In the genomic region with DNA sequence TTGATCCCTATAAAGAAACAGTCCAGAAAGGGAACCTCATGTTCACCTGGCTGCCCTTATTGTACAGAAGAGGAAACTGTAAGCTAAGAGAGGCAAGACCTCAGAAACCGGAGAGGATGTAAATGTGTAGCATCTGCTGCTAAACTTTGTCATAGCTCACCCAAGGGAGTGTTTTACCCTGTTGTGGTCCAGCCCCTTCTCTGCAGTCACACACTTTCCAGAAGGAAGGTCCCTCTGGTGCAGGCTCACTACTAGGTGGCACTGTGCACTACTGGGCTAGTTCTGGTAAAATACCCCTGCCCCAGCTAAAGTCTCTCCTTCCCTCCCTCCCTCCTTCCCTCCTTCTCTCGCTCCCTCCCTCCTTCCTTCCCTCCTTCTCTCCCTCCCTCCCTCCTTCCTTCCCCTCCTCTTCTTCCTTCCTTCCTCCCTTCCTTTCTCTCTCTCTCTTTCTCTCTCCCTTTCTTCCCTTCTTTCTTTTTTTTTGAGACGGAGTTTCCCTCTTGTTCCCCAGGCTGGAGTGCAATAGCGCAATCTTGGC, we compare ENCODE assay signal across 11 cellular contexts. TPM values are rescaled to one million over a fixed set of nuclear protein-coding genes. Genes with fewer than 3 reads are reported as not detected.
DNase-seq lines count a peak whose midpoint lies in the region; ATAC-seq and TF ChIP-seq lines count a peak whose summit lies in the region.
"Had no signal": no experiment of that assay in that cellular context is flagged by ENCODE, and none has a peak within 500 bp of the region (broad histone marks: within the 10 kb centered on the region; RNA-seq: fewer than 3 reads in every experiment).

No MANE protein-coding gene starts in this region.

- no peaks in the 10 kb centered on the region for H3K79me1 ChIP-seq in neuronal stem cell (ENCODE audit: low read depth, low read length)

- H3K4me1 ChIP-seq in neuronal stem cell (ENCODE audit: control insufficient read depth in 2 of 2, insufficient read depth in 1 of 2, low read depth in 1 of 2, low read length in 2 of 2) (no peaks in the 10 kb centered on the region), esophagus squamous epithelium (no peaks in the 10 kb centered on the region)

- no peak overlapping the region for H4K8ac ChIP-seq in neuronal stem cell (ENCODE audit: low read depth, low read length)

- no peaks in the 10 kb centered on the region for H3K4me1 Mint-ChIP-seq in activated CD4-positive, alpha-beta memory T cell treated with anti-CD3 and anti-CD28 coated beads for 36 hours (ENCODE audit: low read depth)
- H3K4me1 Mint-ChIP-seq: mesothelial cell of epicardium had no signal

- TF ChIP-seq POLR2A in esophagus squamous epithelium (IDR thresholded peaks at IDR 0.05) = no peak

- H3K9ac ChIP-seq in neuronal stem cell (ENCODE audit: low read depth, low read length, poor library complexity) = no peak overlapping the region

- H3K23ac ChIP-seq in neuronal stem cell (ENCODE audit: low read depth, low read length, poor library complexity) = no peak overlapping the region

- H3K36me3 Mint-ChIP-seq in activated CD4-positive, alpha-beta memory T cell treated with anti-CD3 and anti-CD28 coated beads for 36 hours = no peaks in the 10 kb centered on the region
- H3K36me3 Mint-ChIP-seq: mesothelial cell of epicardium had no signal

- H2BK120ac ChIP-seq in neuronal stem cell (ENCODE audit: low read depth, low read length) = no peak overlapping the region

- H3K27me3 ChIP-seq in neuronal stem cell (ENCODE audit: control insufficient read depth in 3 of 3, insufficient read depth in 3 of 3, low read depth in 1 of 3, low read length in 3 of 3) (peaks cover 0 to under 1% (median 0%) of the 10 kb centered on the region in 3 experiments), esophagus squamous epithelium (peaks cover 0 to 28% (median 0%) of the 10 kb centered on the region in 4 donors)

- DNase-seq in NCI-H82 (lab: John Stamatoyannopoulos, UW) (peak; percentile 18), NCI-H82 treated with DMSO at 0.1 percent for 48 hours (lab: John Stamatoyannopoulos, UW; ENCODE audit: unreplicated experiment) (no peak), OCI-M1 (lab: John Stamatoyannopoulos, UW) (peak; percentile 37), neuronal stem cell (ENCODE audit: low spot score) (peak; percentile 14), NCI-H1105 treated with DMSO at 0.1 percent for 48 hours (lab: John Stamatoyannopoulos, UW) (no peak), esophagus squamous epithelium (lab: John Stamatoyannopoulos, UW) (no peak)
- DNase-seq in activated CD4-positive, alpha-beta memory T cell treated with anti-CD3 and anti-CD28 coated beads for 36 hours = no peak
- DNase-seq: 8988T had no signal

- POLR2A ChIA-PET in activated CD4-positive, alpha-beta memory T cell treated with anti-CD3 and anti-CD28 coated beads for 36 hours (lab: Charles Lee) = no interaction called here

- no peak for TF ChIP-seq CTCF in esophagus squamous epithelium (IDR thresholded peaks at IDR 0.05)

- no peaks in the 10 kb centered on the region for H3K9me3 ChIP-seq in neuronal stem cell (replicated peaks in 1 of 2; ENCODE audit: control insufficient read depth in 2 of 2, insufficient read depth in 1 of 2, low read depth in 1 of 2, low read length in 2 of 2)
- peaks cover 0 to 1% (median 0%) of the 10 kb centered on the region in 3 donors for H3K9me3 ChIP-seq in esophagus squamous epithelium

- no peak overlapping the region for H3K4me2 ChIP-seq in neuronal stem cell (ENCODE audit: insufficient read depth, low read length, poor library complexity, severe bottlenecking)

- H3K4me3 ChIP-seq in neuronal stem cell (ENCODE audit: low read length in 2 of 2) (no peak overlapping the region), esophagus squamous epithelium (no peak overlapping the region)

- H3K4ac ChIP-seq in neuronal stem cell (ENCODE audit: low read length) = no peak overlapping the region

- CTCF ChIA-PET in activated CD4-positive, alpha-beta memory T cell treated with anti-CD3 and anti-CD28 coated beads for 36 hours (lab: Charles Lee) = no interaction called here

- intact Hi-C loops in esophagus squamous epithelium (cut with DNase I) = no loop called here
- intact Hi-C loops in activated CD4-positive, alpha-beta memory T cell treated with anti-CD3 and anti-CD28 coated beads for 36 hours (cut with micrococcal nuclease) = no loop called here

- no peak overlapping the region for H3K18ac ChIP-seq in neuronal stem cell (ENCODE audit: low read length)

- H2BK5ac ChIP-seq in neuronal stem cell (ENCODE audit: low read length) = no peak overlapping the region

- H2AFZ ChIP-seq in neuronal stem cell (ENCODE audit: low read length) = no peak overlapping the region

- no peak overlapping the region for H4K91ac ChIP-seq in neuronal stem cell (ENCODE audit: low read depth, low read length, poor library complexity)

- no peak overlapping the region for H2AK5ac ChIP-seq in neuronal stem cell (ENCODE audit: low read depth, low read length)

- ATAC-seq in HG02885 (IDR thresholded peaks at IDR 0.05; ENCODE audit: poor library complexity, unreplicated experiment) = peak; percentile 72

- H3K9me3 Mint-ChIP-seq in activated CD4-positive, alpha-beta memory T cell treated with anti-CD3 and anti-CD28 coated beads for 36 hours = no peaks in the 10 kb centered on the region
- H3K9me3 Mint-ChIP-seq: T-helper 1 cell treated with Interleukin-12 subunit alpha and Interleukin-12 subunit beta and Interleukin-4 antibody, amounts not matched to agents 30 μg/mL and 1 μg/mL, for 36 hours had no signal

- H3K14ac ChIP-seq in neuronal stem cell (ENCODE audit: low read length) = no peak overlapping the region

- WGBS in neuronal stem cell (ENCODE audit: extremely low coverage in 2 of 2, insufficient read length in 2 of 2, insufficient replicate concordance in 1 of 2), 2 donors = no CpG with 5 or more reads among the region's 4 CpGs
- 61 to 64% methylated on average over 4 of the region's 4 CpGs for WGBS in esophagus squamous epithelium, 2 donors

- no peak overlapping the region for H2BK12ac ChIP-seq in neuronal stem cell (ENCODE audit: low read length)

- H3K27ac Mint-ChIP-seq in activated CD4-positive, alpha-beta memory T cell treated with anti-CD3 and anti-CD28 coated beads for 36 hours = no peak overlapping the region
- H3K27ac Mint-ChIP-seq: mesothelial cell of epicardium; T-helper 1 cell treated with Interleukin-12 subunit alpha and Interleukin-12 subunit beta and Interleukin-4 antibody, amounts not matched to agents 30 μg/mL and 1 μg/mL, for 36 hours had no signal

- peaks cover 11% of the 10 kb centered on the region for H3K27me3 Mint-ChIP-seq in activated CD4-positive, alpha-beta memory T cell treated with anti-CD3 and anti-CD28 coated beads for 36 hours

- H3K27ac ChIP-seq in neuronal stem cell (replicated peaks; ENCODE audit: low read length) = no peak overlapping the region
- no peak overlapping the region for H3K27ac ChIP-seq in esophagus squamous epithelium

- H3K4me3 Mint-ChIP-seq in activated CD4-positive, alpha-beta memory T cell treated with anti-CD3 and anti-CD28 coated beads for 36 hours = no peak overlapping the region
- H3K4me3 Mint-ChIP-seq: mesothelial cell of epicardium; T-helper 1 cell treated with Interleukin-12 subunit alpha and Interleukin-12 subunit beta and Interleukin-4 antibody, amounts not matched to agents 30 μg/mL and 1 μg/mL, for 36 hours had no signal

- H3K36me3 ChIP-seq in neuronal stem cell (replicated peaks in 1 of 2; ENCODE audit: control insufficient read depth in 2 of 2, insufficient read depth in 2 of 2, low read length in 2 of 2) = no peaks in the 10 kb centered on the region
- H3K36me3 ChIP-seq in esophagus squamous epithelium = no peaks in the 10 kb centered on the region

- H2BK15ac ChIP-seq in neuronal stem cell (ENCODE audit: low read length) = no peak overlapping the region

RNA-seq across cellular contexts. Expression of a gene that starts 42.5 kb away (rescaled TPM):
- 12.0 TPM for polyA plus RNA-seq in neuronal stem cell (2013, experiment 1 of 2)
- polyA plus RNA-seq in neuronal stem cell (2013, experiment 2 of 2) = 10.4 TPM
- total RNA-seq in esophagus squamous epithelium = 100 to 1,000 TPM in 1 of 4 donors, 10 to 100 TPM in 3; 16.9 to 112 (median 30.4) TPM
- total RNA-seq in activated CD4-positive, alpha-beta memory T cell treated with anti-CD3 and anti-CD28 coated beads for 36 hours = 10 to 100 TPM; 15.0 to 18.2 TPM

Comparison
In these comparisons a context has a peak if more than half of its experiments do, and no peak if none do; other contexts are left out.
1. DNase-seq: peak in NCI-H82 (single experiment), OCI-M1 (single experiment) and neuronal stem cell (single experiment); none in NCI-H82 treated with DMSO at 0.1 percent for 48 hours (single experiment), NCI-H1105 treated with DMSO at 0.1 percent for 48 hours (single experiment), esophagus squamous epithelium (single experiment) and activated CD4-positive, alpha-beta memory T cell treated with anti-CD3 and anti-CD28 coated beads for 36 hours (single experiment).